In the genomic region with DNA sequence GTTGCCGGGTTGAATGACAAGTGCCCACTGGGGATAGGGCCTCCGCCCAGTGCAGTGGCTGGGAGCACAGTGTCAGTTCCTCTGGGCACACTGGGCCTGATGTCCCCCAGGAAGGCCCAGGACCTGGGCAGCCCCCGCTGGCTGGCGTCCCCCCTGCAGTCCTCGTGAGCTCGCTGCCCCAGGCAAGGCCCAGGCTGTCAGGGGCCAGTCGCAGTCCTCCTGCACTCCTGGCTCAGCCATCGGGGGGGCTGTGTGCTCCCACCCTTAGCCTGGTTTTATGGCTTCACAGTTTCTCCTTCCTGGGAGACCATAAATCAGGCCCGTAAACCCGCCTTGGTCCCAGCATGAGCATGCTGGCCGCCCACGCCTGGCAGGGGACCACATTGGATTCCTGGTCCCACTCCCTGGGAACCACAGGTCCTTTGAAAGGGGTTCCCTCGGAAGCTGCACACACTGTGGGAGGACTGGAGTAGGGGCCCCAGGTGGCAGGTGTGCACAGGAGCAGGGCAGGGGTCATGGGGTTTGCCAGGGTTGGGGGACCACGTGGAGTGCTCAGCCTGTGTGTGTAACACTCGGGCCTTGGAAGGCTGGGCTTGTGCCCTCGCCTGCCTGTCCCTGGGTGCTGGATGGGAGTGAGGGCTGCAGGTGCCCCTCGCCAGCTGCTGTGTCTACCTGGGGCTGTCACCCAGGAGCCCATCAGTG, we compare ENCODE assay signal across 15 cellular contexts.
A peak's percentile ranks its signal among the peaks of the same experiment; 100 is the strongest.
DNase-seq lines count a peak whose midpoint lies in the region; ATAC-seq and TF ChIP-seq lines count a peak whose summit lies in the region.
"Had no signal": no experiment of that assay in that cellular context is flagged by ENCODE, and none has a peak within 500 bp of the region (broad histone marks: within the 10 kb centered on the region; RNA-seq: fewer than 3 reads in every experiment).

No MANE protein-coding gene starts in this region.

- dilution Hi-C loops in mammary epithelial cell (cut with HindIII; ENCODE audit: low sequenced_read_pairs), result no loop called here

- H3K56ac ChIP-seq in H9 (ENCODE audit: insufficient read length, low read depth, low read length), result no peak overlapping the region

- no peak overlapping the region for H3K14ac ChIP-seq in H9 (ENCODE audit: insufficient read depth, low read length)

- H3T11ph ChIP-seq in H9 (ENCODE audit: low read length), result no peak overlapping the region

- in situ Hi-C loops in mammary epithelial cell (cut with MboI; ENCODE audit: low sequenced_read_pairs in 2 of 2), result no loop called here

- H3K36me3 ChIP-seq in psoas muscle (ENCODE audit: insufficient read depth in 1 of 2, low read depth in 1 of 2) (no peaks in the 10 kb centered on the region), mammary epithelial cell (ENCODE audit: insufficient read depth, low read length) (no peaks in the 10 kb centered on the region)

- no CpG with 5 or more reads among the region's 17 CpGs for WGBS in H9 (ENCODE audit: extremely low coverage, insufficient read length, low lambda C conversion rate)
- WGBS in right cardiac atrium, result 91% methylated on average over 17 of the region's 17 CpGs
- 66 to 82% (median 81%) methylated on average over 12 to 17 of the region's 17 CpGs for WGBS in psoas muscle, 3 donors
- WGBS in mammary epithelial cell (ENCODE audit: low coverage, missing lambda C conversion rate), result 81% methylated on average over 9 of the region's 17 CpGs

- CTCF ChIA-PET in activated CD4-positive, alpha-beta T cell treated with anti-CD3 and anti-CD28 coated beads, Interleukin-2, amount 10 ng/mL, durations not matched to agents 7 days and 5 days (lab: Charles Lee), result no interaction called here
- CTCF ChIA-PET in activated CD4-positive, alpha-beta T cell treated with anti-CD3 and anti-CD28 coated beads for 36 hours (lab: Charles Lee), result no interaction called here
- CTCF ChIA-PET in mammary epithelial cell (lab: Charles Lee; ENCODE audit: low non-redundant PET), result no interaction called here

- POLR2A ChIA-PET in activated CD4-positive, alpha-beta T cell treated with anti-CD3 and anti-CD28 coated beads, Interleukin-2, amount 10 ng/mL, durations not matched to agents 7 days and 5 days (lab: Charles Lee), result no interaction called here
- POLR2A ChIA-PET in activated CD4-positive, alpha-beta T cell treated with anti-CD3 and anti-CD28 coated beads for 36 hours (lab: Charles Lee), result no interaction called here

- intact Hi-C loops in activated CD4-positive, alpha-beta T cell treated with anti-CD3 and anti-CD28 coated beads for 36 hours (cut with DNase I, micrococcal nuclease), result no loop called here
- intact Hi-C loops in right cardiac atrium (cut with DNase I), result no loop called here
- intact Hi-C loops in psoas muscle (cut with DNase I), result no loop called here
- intact Hi-C loops in mammary epithelial cell (cut with micrococcal nuclease), result no loop called here

- H2AFZ ChIP-seq in H9 (ENCODE audit: low read length) (no peak overlapping the region), mammary epithelial cell (ENCODE audit: low read depth, low read length) (no peak overlapping the region)

- H3K23ac ChIP-seq in H9 (ENCODE audit: insufficient read length, low read depth, low read length), result no peak overlapping the region

- H3K9me3 ChIP-seq in H9 (ENCODE audit: control insufficient read depth, low read depth, low read length) (no peaks in the 10 kb centered on the region), right cardiac atrium (ENCODE audit: control insufficient read depth, low read length) (no peaks in the 10 kb centered on the region), psoas muscle (no peaks in the 10 kb centered on the region), mammary epithelial cell (replicated peaks; ENCODE audit: insufficient read depth, low read length) (no peaks in the 10 kb centered on the region)
- H3K9me3 ChIP-seq: A549 had no signal

- H3K4me3 Mint-ChIP-seq in activated CD4-positive, alpha-beta T cell treated with anti-CD3 and anti-CD28 coated beads, Interleukin-2, amount 10 ng/mL, durations not matched to agents 7 days and 5 days, result no peak overlapping the region
- H3K4me3 Mint-ChIP-seq in activated CD4-positive, alpha-beta T cell treated with anti-CD3 and anti-CD28 coated beads for 36 hours, result no peak overlapping the region
- no peak overlapping the region for H3K4me3 Mint-ChIP-seq in H9
- H3K4me3 Mint-ChIP-seq: dendritic cell treated with granulocyte-macrophage colony-stimulating factor and Interleukin-4, amounts not matched to agents 40 ng/mL and 50 ng/mL, for 4 days; T-helper 2 cell treated with Interferon-gamma antibody and Interleukin-4, amounts not matched to agents 5 μg/mL and 100 μg/mL, for 36 hours had no signal

- no peaks in the 10 kb centered on the region for H3K36me3 Mint-ChIP-seq in activated CD4-positive, alpha-beta T cell treated with anti-CD3 and anti-CD28 coated beads, Interleukin-2, amount 10 ng/mL, durations not matched to agents 7 days and 5 days (ENCODE audit: low read depth)
- H3K36me3 Mint-ChIP-seq in activated CD4-positive, alpha-beta T cell treated with anti-CD3 and anti-CD28 coated beads for 36 hours (ENCODE audit: low read depth), result peaks cover 4% of the 10 kb centered on the region
- no peaks in the 10 kb centered on the region for H3K36me3 Mint-ChIP-seq in H9 (ENCODE audit: insufficient read depth in 1 of 3, low read depth in 3 of 3)

- H3K27me3 ChIP-seq in H9 (ENCODE audit: insufficient read depth, low read length) (peaks cover 20% of the 10 kb centered on the region; the same call in 1 of the 2 replicates), right cardiac atrium (ENCODE audit: control insufficient read depth, insufficient read depth) (no peaks in the 10 kb centered on the region), psoas muscle (ENCODE audit: insufficient read depth in 3 of 3, low read length in 2 of 3) (no peaks in the 10 kb centered on the region), mammary epithelial cell (ENCODE audit: insufficient read depth, low read length) (peaks cover 2% of the 10 kb centered on the region)

- no peak overlapping the region for H3K4ac ChIP-seq in H9 (ENCODE audit: low read depth, low read length)

- no peaks in the 10 kb centered on the region for H4K20me1 ChIP-seq in H9 (ENCODE audit: control insufficient read depth, insufficient read depth, insufficient read length)
- H4K20me1 ChIP-seq in mammary epithelial cell (ENCODE audit: insufficient read depth, low read length), result no peaks in the 10 kb centered on the region

- no peaks in the 10 kb centered on the region for H3K4me1 Mint-ChIP-seq in activated CD4-positive, alpha-beta T cell treated with anti-CD3 and anti-CD28 coated beads, Interleukin-2, amount 10 ng/mL, durations not matched to agents 7 days and 5 days
- H3K4me1 Mint-ChIP-seq in activated CD4-positive, alpha-beta T cell treated with anti-CD3 and anti-CD28 coated beads for 36 hours, result no peaks in the 10 kb centered on the region
- H3K4me1 Mint-ChIP-seq in H9, result no peaks in the 10 kb centered on the region

- no peaks in the 10 kb centered on the region for H3K27me3 Mint-ChIP-seq in activated CD4-positive, alpha-beta T cell treated with anti-CD3 and anti-CD28 coated beads, Interleukin-2, amount 10 ng/mL, durations not matched to agents 7 days and 5 days
- H3K27me3 Mint-ChIP-seq in activated CD4-positive, alpha-beta T cell treated with anti-CD3 and anti-CD28 coated beads for 36 hours, result no peaks in the 10 kb centered on the region
- H3K27me3 Mint-ChIP-seq in H9 (ENCODE audit: low read depth), result peaks cover 62% of the 10 kb centered on the region
- H3K27me3 Mint-ChIP-seq: dendritic cell treated with granulocyte-macrophage colony-stimulating factor and Interleukin-4, amounts not matched to agents 40 ng/mL and 50 ng/mL, for 4 days had no signal

- H4K8ac ChIP-seq in H9 (replicated peaks; ENCODE audit: insufficient read length, low read depth, low read length), result no peak overlapping the region

- peak; percentile 4 for DNase-seq in activated CD4-positive, alpha-beta T cell treated with anti-CD3 and anti-CD28 coated beads, Interleukin-2, amount 10 ng/mL, durations not matched to agents 7 days and 5 days
- no peak for DNase-seq in activated CD4-positive, alpha-beta T cell treated with anti-CD3 and anti-CD28 coated beads for 36 hours
- DNase-seq in H9 (peak; percentile 14), right cardiac atrium (peak in 2 of 3 donors; percentile 37 to 46), psoas muscle (peak; percentile 10 to 32), caudate nucleus (lab: John Stamatoyannopoulos, UW) (no peak), mammary epithelial cell (no peak), hepatic stellate cell (ENCODE audit: low spot score) (no peak)
- DNase-seq: amygdala, NCI-H146, NCI-H524 had no signal

- no peak overlapping the region for H2BK120ac ChIP-seq in H9 (ENCODE audit: low read depth, low read length, poor library complexity, severe bottlenecking)

- TF ChIP-seq CTCF in H9 (conservative IDR thresholded peaks at IDR 0.05) (no peak), psoas muscle (IDR thresholded peaks at IDR 0.05) (no peak), mammary epithelial cell (conservative IDR thresholded peaks at IDR 0.05 in 1 of 2, IDR thresholded peaks at IDR 0.05 in 1 of 2; ENCODE audit: extremely low read depth in 1 of 2, insufficient read depth in 1 of 2, low read depth in 1 of 2, low read length in 2 of 2) (no peak)

- H3K4me2 ChIP-seq in H9 (ENCODE audit: insufficient read depth, insufficient read length, low read length) (no peak overlapping the region), mammary epithelial cell (ENCODE audit: insufficient read depth, low read depth, low read length) (no peak overlapping the region)
- H3K4me2 ChIP-seq: A549, KMS-11 had no signal

- H2BK20ac ChIP-seq in H9 (ENCODE audit: low read depth, low read length, poor library complexity, severe bottlenecking), result no peak overlapping the region

- H3K27ac ChIP-seq in H9 (ENCODE audit: insufficient read length, low read depth, low read length) (no peak overlapping the region), right cardiac atrium (ENCODE audit: low read length) (no peak overlapping the region), psoas muscle (no peak overlapping the region), caudate nucleus (ENCODE audit: low read depth, low read length) (no peak overlapping the region), mammary epithelial cell (ENCODE audit: insufficient read depth, low read depth, low read length) (no peak overlapping the region)
- H3K27ac ChIP-seq: A549, KMS-11 had no signal

- H3K4me1 ChIP-seq in H9 (ENCODE audit: insufficient read depth, low read length), result no peaks in the 10 kb centered on the region
- H3K4me1 ChIP-seq in right cardiac atrium (ENCODE audit: control insufficient read depth, insufficient read depth, low read length), result no peaks in the 10 kb centered on the region
- no peaks in the 10 kb centered on the region for H3K4me1 ChIP-seq in psoas muscle
- no peaks in the 10 kb centered on the region for H3K4me1 ChIP-seq in mammary epithelial cell (ENCODE audit: insufficient read depth, low read length)
- H3K4me1 ChIP-seq: A549 had no signal

- no peak overlapping the region for H2AK5ac ChIP-seq in H9 (ENCODE audit: insufficient read length, low read length)

- H2BK15ac ChIP-seq in H9 (ENCODE audit: low read depth, low read length), result no peak overlapping the region

- no peak overlapping the region for H2BK12ac ChIP-seq in H9 (ENCODE audit: insufficient read length, low read depth, low read length)

- H3K9ac ChIP-seq in H9 (ENCODE audit: extremely low read depth, insufficient read length, low read length), result no peak overlapping the region
- no peak overlapping the region for H3K9ac ChIP-seq in mammary epithelial cell (ENCODE audit: insufficient read depth, low read length)
- H3K9ac ChIP-seq: KMS-11 had no signal

- no peak overlapping the region for H4K91ac ChIP-seq in H9 (ENCODE audit: insufficient read length, low read depth, low read length)

- H3K23me2 ChIP-seq in H9 (ENCODE audit: insufficient read length, low read depth, low read length, poor library complexity, severe bottlenecking), result no peaks in the 10 kb centered on the region

- H3K18ac ChIP-seq in H9 (ENCODE audit: insufficient read length, low read depth, low read length), result no peak overlapping the region

- no peaks in the 10 kb centered on the region for H3K79me1 ChIP-seq in H9 (ENCODE audit: insufficient read depth, low read depth, low read length, poor library complexity, severe bottlenecking)

- no peaks in the 10 kb centered on the region for H3K79me2 ChIP-seq in H9 (ENCODE audit: insufficient read depth, low read length)
- no peaks in the 10 kb centered on the region for H3K79me2 ChIP-seq in mammary epithelial cell (ENCODE audit: insufficient read depth, low read length)

- BruUV-seq in mammary epithelial cell (replicated peaks; lab: Mats Ljungman, UMichigan), result no TSS peak

- H2BK5ac ChIP-seq in H9 (ENCODE audit: insufficient read length, low read length), result no peak overlapping the region

- ATAC-seq in activated CD4-positive, alpha-beta T cell treated with anti-CD3 and anti-CD28 coated beads for 36 hours, result no peak
- ATAC-seq in right cardiac atrium, result no peak
- no peak for ATAC-seq in psoas muscle
- ATAC-seq: A549 had no signal

- no peak overlapping the region for H4K5ac ChIP-seq in H9 (ENCODE audit: insufficient read length, low read depth, low read length)

- H3K4me3 ChIP-seq in right cardiac atrium (ENCODE audit: low read length) (no peak overlapping the region), psoas muscle (no peak overlapping the region), mammary epithelial cell (replicated peaks in 1 of 3; ENCODE audit: insufficient read depth in 1 of 3, low read depth in 2 of 3, low read length in 3 of 3) (no peak overlapping the region)
- H3K4me3 ChIP-seq: A549 had no signal

- no peak overlapping the region for H3K27ac Mint-ChIP-seq in activated CD4-positive, alpha-beta T cell treated with anti-CD3 and anti-CD28 coated beads, Interleukin-2, amount 10 ng/mL, durations not matched to agents 7 days and 5 days
- no peak overlapping the region for H3K27ac Mint-ChIP-seq in activated CD4-positive, alpha-beta T cell treated with anti-CD3 and anti-CD28 coated beads for 36 hours
- H3K27ac Mint-ChIP-seq in H9, result no peak overlapping the region
- H3K27ac Mint-ChIP-seq: dendritic cell treated with granulocyte-macrophage colony-stimulating factor and Interleukin-4, amounts not matched to agents 40 ng/mL and 50 ng/mL, for 4 days; T-helper 2 cell treated with Interferon-gamma antibody and Interleukin-4, amounts not matched to agents 5 μg/mL and 100 μg/mL, for 36 hours had no signal

- H3K9me3 Mint-ChIP-seq in activated CD4-positive, alpha-beta T cell treated with anti-CD3 and anti-CD28 coated beads, Interleukin-2, amount 10 ng/mL, durations not matched to agents 7 days and 5 days, result no peaks in the 10 kb centered on the region
- H3K9me3 Mint-ChIP-seq in activated CD4-positive, alpha-beta T cell treated with anti-CD3 and anti-CD28 coated beads for 36 hours (ENCODE audit: low read depth), result no peaks in the 10 kb centered on the region
- no peaks in the 10 kb centered on the region for H3K9me3 Mint-ChIP-seq in H9
- H3K9me3 Mint-ChIP-seq: dendritic cell treated with granulocyte-macrophage colony-stimulating factor and Interleukin-4, amounts not matched to agents 40 ng/mL and 50 ng/mL, for 4 days; T-helper 2 cell treated with Interferon-gamma antibody and Interleukin-4, amounts not matched to agents 5 μg/mL and 100 μg/mL, for 36 hours had no signal

Comparison
In these comparisons a context has a peak if more than half of its experiments do, and no peak if none do; other contexts are left out.
1. DNase-seq: peak in activated CD4-positive, alpha-beta T cell treated with anti-CD3 and anti-CD28 coated beads, Interleukin-2, amount 10 ng/mL, durations not matched to agents 7 days and 5 days (single experiment), H9 (single experiment), right cardiac atrium (2 of 3) and psoas muscle (2 of 2); none in activated CD4-positive, alpha-beta T cell treated with anti-CD3 and anti-CD28 coated beads for 36 hours (single experiment), caudate nucleus (0 of 61), mammary epithelial cell (single experiment) and hepatic stellate cell (single experiment).